ENCODE assay signal across 32 cellular contexts in genomic region chr3:126516152-126516935, GRCh38. TPM values are rescaled to one million over a fixed set of nuclear protein-coding genes. Genes with fewer than 3 reads are reported as not detected.
"Had no signal": no experiment of that assay in that cellular context is flagged by ENCODE, and none has a peak within 500 bp of the region (broad histone marks: within the 10 kb centered on the region; RNA-seq: fewer than 3 reads in every experiment).

No MANE protein-coding gene starts in this region.

- H3K4me3 ChIP-seq: cardiac muscle cell, esophagus muscularis mucosa, lung, transverse colon, vagina had no signal

- H3K36me3 ChIP-seq: cardiac muscle cell, esophagus muscularis mucosa, transverse colon, vagina had no signal

- H3K9me3 ChIP-seq: esophagus muscularis mucosa, transverse colon, vagina had no signal

- H3K27ac ChIP-seq: cardiac muscle cell, esophagus muscularis mucosa, transverse colon, vagina, VCaP had no signal

- H3K27me3 Mint-ChIP-seq: activated CD4-positive, alpha-beta memory T cell treated with anti-CD3 and anti-CD28 coated beads, Interleukin-2, amount 10 ng/mL, durations not matched to agents 7 days and 5 days; activated CD4-positive, alpha-beta T cell treated with anti-CD3 and anti-CD28 coated beads, Interleukin-2, amount 10 ng/mL, durations not matched to agents 24 days and 14 days; T-cell had no signal

- H3K4me1 ChIP-seq: esophagus muscularis mucosa, transverse colon, vagina had no signal

- H3K27me3 ChIP-seq: cardiac muscle cell, transverse colon, vagina had no signal

- H3K4me1 Mint-ChIP-seq: activated CD4-positive, alpha-beta memory T cell treated with anti-CD3 and anti-CD28 coated beads, Interleukin-2, amount 10 ng/mL, durations not matched to agents 7 days and 5 days; activated CD4-positive, alpha-beta T cell treated with anti-CD3 and anti-CD28 coated beads, Interleukin-2, amount 10 ng/mL, durations not matched to agents 24 days and 14 days; activated naive CD8-positive, alpha-beta T cell treated with anti-CD3 and anti-CD28 coated beads, Interleukin-2, amount 10 ng/mL, durations not matched to agents 7 days and 5 days; naive B cell; T-cell had no signal

- FAIRE-seq: endothelial cell of umbilical vein, frontal cortex, islet of Langerhans had no signal

- H3K36me3 Mint-ChIP-seq: activated naive CD8-positive, alpha-beta T cell treated with anti-CD3 and anti-CD28 coated beads, Interleukin-2, amount 10 ng/mL, durations not matched to agents 7 days and 5 days; naive B cell; T-cell had no signal

- DNase-seq: activated CD4-positive, alpha-beta memory T cell treated with anti-CD3 and anti-CD28 coated beads, Interleukin-2, amount 10 ng/mL, durations not matched to agents 7 days and 5 days; activated CD4-positive, alpha-beta T cell treated with anti-CD3 and anti-CD28 coated beads, Interleukin-2, amount 10 ng/mL, durations not matched to agents 24 days and 14 days; activated effector memory CD4-positive, alpha-beta T cell treated with Interleukin-2 at 50 U/mL for 16 hours; activated naive CD4-positive, alpha-beta T cell treated with anti-CD3 and anti-CD28 coated beads for 36 hours; activated naive CD8-positive, alpha-beta T cell treated with anti-CD3 and anti-CD28 coated beads, Interleukin-2, amount 10 ng/mL, durations not matched to agents 7 days and 5 days; activated T-cell treated with anti-CD3 and anti-CD28 coated beads, Interleukin-2, amount 50 U/mL, for 72 hours; amniotic stem cell; effector memory CD4-positive, alpha-beta T cell; left colon; naive B cell; retina; stimulated activated CD4-positive, alpha-beta T cell treated with anti-CD3 and anti-CD28 coated beads, Interleukin-12 subunit alpha, Interleukin-12 subunit beta, amount 100 ng/mL, for 4 hours; stimulated activated CD4-positive, alpha-beta T cell treated with anti-CD3 and anti-CD28 coated beads, Interleukin-4, amount 100 ng/mL, for 4 hours; T-cell; transverse colon had no signal

- H3K9me3 Mint-ChIP-seq: activated CD4-positive, alpha-beta memory T cell treated with anti-CD3 and anti-CD28 coated beads, Interleukin-2, amount 10 ng/mL, durations not matched to agents 7 days and 5 days; activated CD4-positive, alpha-beta T cell treated with anti-CD3 and anti-CD28 coated beads, Interleukin-2, amount 10 ng/mL, durations not matched to agents 24 days and 14 days; activated naive CD4-positive, alpha-beta T cell treated with anti-CD3 and anti-CD28 coated beads for 36 hours; activated naive CD8-positive, alpha-beta T cell treated with anti-CD3 and anti-CD28 coated beads, Interleukin-2, amount 10 ng/mL, durations not matched to agents 7 days and 5 days; activated T-cell treated with anti-CD3 and anti-CD28 coated beads, Interleukin-2, amount 50 U/mL, for 72 hours; naive B cell; T-cell; T-helper 2 cell treated with Interferon-gamma antibody and Interleukin-4, amounts not matched to agents 5 μg/mL and 100 μg/mL, for 36 hours had no signal

- H3K4me3 Mint-ChIP-seq: activated CD4-positive, alpha-beta memory T cell treated with anti-CD3 and anti-CD28 coated beads, Interleukin-2, amount 10 ng/mL, durations not matched to agents 7 days and 5 days; activated CD4-positive, alpha-beta T cell treated with anti-CD3 and anti-CD28 coated beads, Interleukin-2, amount 10 ng/mL, durations not matched to agents 24 days and 14 days; activated naive CD4-positive, alpha-beta T cell treated with anti-CD3 and anti-CD28 coated beads for 36 hours; activated naive CD8-positive, alpha-beta T cell treated with anti-CD3 and anti-CD28 coated beads, Interleukin-2, amount 10 ng/mL, durations not matched to agents 7 days and 5 days; activated T-cell treated with anti-CD3 and anti-CD28 coated beads, Interleukin-2, amount 50 U/mL, for 72 hours; naive B cell; T-cell; T-helper 2 cell treated with Interferon-gamma antibody and Interleukin-4, amounts not matched to agents 5 μg/mL and 100 μg/mL, for 36 hours had no signal

- ATAC-seq: activated CD4-positive, CD25-positive, alpha-beta regulatory T cell treated with anti-CD3 and anti-CD28 coated beads, Interleukin-2, amount 50 U/mL, for 24 hours; activated T-cell treated with anti-CD3 and anti-CD28 coated beads, Interleukin-2, amount 50 U/mL, for 72 hours; left colon; T-cell had no signal

- H3K27ac Mint-ChIP-seq: activated CD4-positive, alpha-beta memory T cell treated with anti-CD3 and anti-CD28 coated beads, Interleukin-2, amount 10 ng/mL, durations not matched to agents 7 days and 5 days; activated CD4-positive, alpha-beta T cell treated with anti-CD3 and anti-CD28 coated beads, Interleukin-2, amount 10 ng/mL, durations not matched to agents 24 days and 14 days; activated naive CD4-positive, alpha-beta T cell treated with anti-CD3 and anti-CD28 coated beads for 36 hours; activated naive CD8-positive, alpha-beta T cell treated with anti-CD3 and anti-CD28 coated beads, Interleukin-2, amount 10 ng/mL, durations not matched to agents 7 days and 5 days; activated T-cell treated with anti-CD3 and anti-CD28 coated beads, Interleukin-2, amount 50 U/mL, for 72 hours; progenitor cell of endocrine pancreas; T-cell; T-helper 2 cell treated with Interferon-gamma antibody and Interleukin-4, amounts not matched to agents 5 μg/mL and 100 μg/mL, for 36 hours had no signal

RNA-seq across cellular contexts. Expression of gene UROC1, which starts 1.2 kb away (rescaled TPM):
- total RNA-seq: activated CD4-positive, alpha-beta memory T cell treated with anti-CD3 and anti-CD28 coated beads, Interleukin-2, amount 10 ng/mL, durations not matched to agents 7 days and 5 days; activated CD4-positive, alpha-beta T cell treated with anti-CD3 and anti-CD28 coated beads, Interleukin-2, amount 10 ng/mL, durations not matched to agents 24 days and 14 days; activated naive CD4-positive, alpha-beta T cell treated with anti-CD3 and anti-CD28 coated beads for 36 hours; activated naive CD8-positive, alpha-beta T cell treated with anti-CD3 and anti-CD28 coated beads, Interleukin-2, amount 10 ng/mL, durations not matched to agents 7 days and 5 days; activated T-cell treated with anti-CD3 and anti-CD28 coated beads, Interleukin-2, amount 50 U/mL, for 72 hours; cardiac muscle cell; dermis microvascular lymphatic vessel endothelial cell; endothelial cell of umbilical vein; esophagus muscularis mucosa; frontal cortex; left colon; mesenteric fat pad; omental fat pad; progenitor cell of endocrine pancreas; temporal lobe; transverse colon; vagina had no signal
- polyA plus RNA-seq: cardiac muscle cell, endothelial cell of umbilical vein, neural cell had no signal

RNA-seq across cellular contexts. Expression of gene CHST13, which starts 7.6 kb away (rescaled TPM):
- total RNA-seq: activated CD4-positive, alpha-beta memory T cell treated with anti-CD3 and anti-CD28 coated beads, Interleukin-2, amount 10 ng/mL, durations not matched to agents 7 days and 5 days; activated CD4-positive, alpha-beta T cell treated with anti-CD3 and anti-CD28 coated beads, Interleukin-2, amount 10 ng/mL, durations not matched to agents 24 days and 14 days; activated naive CD4-positive, alpha-beta T cell treated with anti-CD3 and anti-CD28 coated beads for 36 hours; activated T-cell treated with anti-CD3 and anti-CD28 coated beads, Interleukin-2, amount 50 U/mL, for 72 hours; dermis microvascular lymphatic vessel endothelial cell; endothelial cell of umbilical vein; temporal lobe had no signal
- polyA plus RNA-seq: neural cell had no signal

RNA-seq across cellular contexts. Expression of gene C3orf22, which starts 42.4 kb away (rescaled TPM):
- total RNA-seq: activated CD4-positive, alpha-beta memory T cell treated with anti-CD3 and anti-CD28 coated beads, Interleukin-2, amount 10 ng/mL, durations not matched to agents 7 days and 5 days; activated CD4-positive, alpha-beta T cell treated with anti-CD3 and anti-CD28 coated beads, Interleukin-2, amount 10 ng/mL, durations not matched to agents 24 days and 14 days; activated naive CD4-positive, alpha-beta T cell treated with anti-CD3 and anti-CD28 coated beads for 36 hours; activated naive CD8-positive, alpha-beta T cell treated with anti-CD3 and anti-CD28 coated beads, Interleukin-2, amount 10 ng/mL, durations not matched to agents 7 days and 5 days; activated T-cell treated with anti-CD3 and anti-CD28 coated beads, Interleukin-2, amount 50 U/mL, for 72 hours; cardiac muscle cell; dermis microvascular lymphatic vessel endothelial cell; endothelial cell of umbilical vein; esophagus muscularis mucosa; frontal cortex; left colon; mesenteric fat pad; mucosa of gallbladder; omental fat pad; T-cell; temporal lobe; transverse colon; vagina had no signal
- polyA plus RNA-seq: cardiac muscle cell, endothelial cell of umbilical vein, lung, neural cell had no signal
